Comparison of ENCODE assay signal across 15 cellular contexts in the genomic region with DNA sequence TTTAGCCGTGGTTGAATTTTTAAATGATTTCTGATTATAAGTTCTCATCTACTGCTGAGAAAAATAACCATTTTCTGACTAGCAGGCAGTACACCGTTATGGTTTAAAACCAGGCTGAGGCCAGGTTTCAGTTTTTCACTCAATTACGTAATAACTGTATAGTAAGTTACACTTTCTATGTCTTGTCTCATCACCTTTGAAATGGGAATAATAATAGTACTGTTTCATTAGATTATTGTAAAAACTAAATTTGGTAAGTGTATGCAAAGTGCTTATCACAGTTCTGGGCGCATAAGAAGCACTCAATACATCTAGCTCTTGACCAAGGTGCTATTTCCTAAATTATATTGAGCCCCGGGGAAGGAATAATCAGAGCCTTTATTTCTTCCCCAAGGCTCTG.
DNase-seq lines count a peak whose midpoint lies in the region; TF ChIP-seq lines count a peak whose summit lies in the region.
"Had no signal": no experiment of that assay in that cellular context is flagged by ENCODE, and none has a peak within 500 bp of the region (broad histone marks: within the 10 kb centered on the region; RNA-seq: fewer than 3 reads in every experiment).

No MANE protein-coding gene starts in this region.

- H3K27me3 ChIP-seq in BLaER1 treated with 17β-estradiol and CSF1 and Interleukin-3, amounts not matched to agents 10 nM and 100 nM, result no peaks in the 10 kb centered on the region
- H3K27me3 ChIP-seq in DOHH2 (ENCODE audit: control insufficient read depth, low read length) (no peaks in the 10 kb centered on the region), OCI-LY3 (ENCODE audit: low read depth, low read length) (no peaks in the 10 kb centered on the region), ascending aorta (no peaks in the 10 kb centered on the region)
- no peaks in the 10 kb centered on the region for H3K27me3 ChIP-seq in effector memory CD4-positive, alpha-beta T cell (replicated peaks; ENCODE audit: control insufficient read depth, insufficient read depth, low read length, poor library complexity, severe bottlenecking)

- DNase-seq in effector memory CD4-positive, alpha-beta T cell, result no peak
- DNase-seq in ascending aorta (ENCODE audit: low spot score in 2 of 2), result no peak
- no peak for DNase-seq in cerebellum (ENCODE audit: low spot score)
- DNase-seq in glomerular visceral epithelial cell (ENCODE audit: extremely low spot score), result no peak
- DNase-seq: activated CD4-positive, alpha-beta T cell treated with anti-CD3 and anti-CD28 coated beads for 48 hours; AML-193; anterior cingulate cortex; DMS153; foreskin melanocyte; NCI-H1436 treated with DMSO at 0.1 percent for 48 hours; SHP77 had no signal

- peak overlapping the region in 1 of 11 experiments; percentile 33; a peak in 1 of 22 replicates for H3K9ac ChIP-seq in BLaER1 treated with 17β-estradiol and CSF1 and Interleukin-3, amounts not matched to agents 10 nM and 100 nM
- no peak overlapping the region for H3K9ac ChIP-seq in OCI-LY3 (ENCODE audit: low read length)
- H3K9ac ChIP-seq: parathyroid adenoma had no signal

- peaks cover 27 to 87% (median 69%) of the 10 kb centered on the region in 11 experiments; a peak in 20 of 22 replicates for H4K20me1 ChIP-seq in BLaER1 treated with 17β-estradiol and CSF1 and Interleukin-3, amounts not matched to agents 10 nM and 100 nM
- no peaks in the 10 kb centered on the region for H4K20me1 ChIP-seq in DOHH2 (ENCODE audit: control insufficient read depth, insufficient read depth, low read depth, low read length)
- H4K20me1 ChIP-seq in OCI-LY3 (ENCODE audit: insufficient read depth, low read length), result peaks cover 73% of the 10 kb centered on the region

- H3K36me3 ChIP-seq in BLaER1 treated with 17β-estradiol and CSF1 and Interleukin-3, amounts not matched to agents 10 nM and 100 nM, result peaks cover 0 to 16% (median 0%) of the 10 kb centered on the region in 11 experiments; a peak in 2 of 22 replicates
- no peaks in the 10 kb centered on the region for H3K36me3 ChIP-seq in DOHH2 (ENCODE audit: control insufficient read depth, low read length)
- no peaks in the 10 kb centered on the region for H3K36me3 ChIP-seq in OCI-LY3 (replicated peaks; ENCODE audit: low read depth, low read length)
- H3K36me3 ChIP-seq in effector memory CD4-positive, alpha-beta T cell (ENCODE audit: control insufficient read depth, insufficient read depth, low read length), result no peaks in the 10 kb centered on the region
- H3K36me3 ChIP-seq in ascending aorta, result no peaks in the 10 kb centered on the region

- no peak overlapping the region for H2AFZ ChIP-seq in OCI-LY3 (ENCODE audit: low read depth, low read length)
- H2AFZ ChIP-seq: parathyroid adenoma had no signal

- intact Hi-C loops in ascending aorta (cut with DNase I), result no loop called here

- peaks cover 41 to 87% (median 53%) of the 10 kb centered on the region in 10 experiments for H3K4me1 ChIP-seq in BLaER1 treated with 17β-estradiol and CSF1 and Interleukin-3, amounts not matched to agents 10 nM and 100 nM
- H3K4me1 ChIP-seq in DOHH2 (ENCODE audit: control insufficient read depth, low read length) (peaks cover 96% of the 10 kb centered on the region), OCI-LY3 (ENCODE audit: low read length) (peaks cover 49% of the 10 kb centered on the region), ascending aorta (peaks cover 0 to 13% of the 10 kb centered on the region in 2 donors)
- peaks cover 39% of the 10 kb centered on the region for H3K4me1 ChIP-seq in effector memory CD4-positive, alpha-beta T cell (ENCODE audit: control insufficient read depth, insufficient read depth, low read length, poor library complexity, severe bottlenecking)
- H3K4me1 ChIP-seq: parathyroid adenoma had no signal

- H3K79me2 ChIP-seq in DOHH2 (ENCODE audit: control insufficient read depth, low read length), result peaks cover 79% of the 10 kb centered on the region
- H3K79me2 ChIP-seq in OCI-LY3 (ENCODE audit: low read length), result peaks cover 70% of the 10 kb centered on the region

- peak overlapping the region in 7 of 11 experiments; percentile 9 to 89 (median 27); a peak in 7 of 22 replicates for H3K4me2 ChIP-seq in BLaER1 treated with 17β-estradiol and CSF1 and Interleukin-3, amounts not matched to agents 10 nM and 100 nM
- H3K4me2 ChIP-seq in DOHH2 (ENCODE audit: low read length) (peak overlapping the region; percentile 78), OCI-LY3 (ENCODE audit: low read length) (peak overlapping the region; percentile 42)

- no peak for TF ChIP-seq CTCF in DOHH2 (IDR thresholded peaks at IDR 0.05; ENCODE audit: low read depth, low read length, poor library complexity, severe bottlenecking)
- no peak for TF ChIP-seq CTCF in OCI-LY3 (IDR thresholded peaks at IDR 0.05; ENCODE audit: low read depth, low read length)
- no peak for TF ChIP-seq CTCF in ascending aorta (IDR thresholded peaks at IDR 0.05)

- peak overlapping the region in 3 of 11 experiments; percentile 59 to 82 (median 63); a peak in 4 of 22 replicates for H3K27ac ChIP-seq in BLaER1 treated with 17β-estradiol and CSF1 and Interleukin-3, amounts not matched to agents 10 nM and 100 nM
- H3K27ac ChIP-seq in DOHH2 (ENCODE audit: low read depth, low read length) (peak overlapping the region; percentile 52), OCI-LY3 (ENCODE audit: low read length) (no peak overlapping the region), ascending aorta (no peak overlapping the region)
- H3K27ac ChIP-seq in effector memory CD4-positive, alpha-beta T cell (ENCODE audit: insufficient read depth, low read length, poor library complexity, severe bottlenecking), result peak overlapping the region; percentile 53
- H3K27ac ChIP-seq: parathyroid adenoma had no signal

- peaks cover 6% of the 10 kb centered on the region; the same call in 1 of the 2 replicates for H3F3A ChIP-seq in DOHH2 (ENCODE audit: control insufficient read depth, insufficient read depth)

- no peaks in the 10 kb centered on the region for H3K9me2 ChIP-seq in DOHH2 (replicated peaks; ENCODE audit: control insufficient read depth, low read length)

- no peaks in the 10 kb centered on the region for H3K9me3 ChIP-seq in BLaER1 treated with 17β-estradiol and CSF1 and Interleukin-3, amounts not matched to agents 10 nM and 100 nM (replicated peaks in 1 of 11)
- no peaks in the 10 kb centered on the region for H3K9me3 ChIP-seq in DOHH2 (ENCODE audit: control insufficient read depth, insufficient read depth, low read length)
- H3K9me3 ChIP-seq in OCI-LY3 (ENCODE audit: insufficient read depth, low read length), result no peaks in the 10 kb centered on the region
- H3K9me3 ChIP-seq in effector memory CD4-positive, alpha-beta T cell (ENCODE audit: control insufficient read depth, low read length), result no peaks in the 10 kb centered on the region
- H3K9me3 ChIP-seq in ascending aorta, result no peaks in the 10 kb centered on the region

- H3K4me3 ChIP-seq in BLaER1 treated with 17β-estradiol and CSF1 and Interleukin-3, amounts not matched to agents 10 nM and 100 nM, result no peak overlapping the region
- peak overlapping the region; percentile 48 for H3K4me3 ChIP-seq in DOHH2 (ENCODE audit: low read length)
- peak overlapping the region; percentile 7 for H3K4me3 ChIP-seq in OCI-LY3 (ENCODE audit: low read length)
- H3K4me3 ChIP-seq in effector memory CD4-positive, alpha-beta T cell (ENCODE audit: insufficient read depth, low read depth, low read length, poor library complexity, severe bottlenecking), result no peak overlapping the region
- H3K4me3 ChIP-seq in ascending aorta, result no peak overlapping the region

Comparison
In these comparisons a context has a peak if more than half of its experiments do, and no peak if none do; other contexts are left out.
1. H3K27ac ChIP-seq: peak in DOHH2 (single experiment) and effector memory CD4-positive, alpha-beta T cell (single experiment); none in OCI-LY3 (single experiment) and ascending aorta (0 of 2).
2. H3K4me2 ChIP-seq: peak in every context shown above with its lines; median percentile 78 in DOHH2; 42 in OCI-LY3; 27 in BLaER1 treated with 17β-estradiol and CSF1 and Interleukin-3, amounts not matched to agents 10 nM and 100 nM.
3. H3K4me3 ChIP-seq: peak in DOHH2 (single experiment) and OCI-LY3 (single experiment); none in BLaER1 treated with 17β-estradiol and CSF1 and Interleukin-3, amounts not matched to agents 10 nM and 100 nM (0 of 10), effector memory CD4-positive, alpha-beta T cell (single experiment) and ascending aorta (0 of 2).